ENCODE assay signal across 29 cellular contexts in genomic region chr9:137725598-137725997, GRCh38.
DNase-seq lines count a peak whose midpoint lies in the region; ATAC-seq and TF ChIP-seq lines count a peak whose summit lies in the region.
"Had no signal": no experiment of that assay in that cellular context is flagged by ENCODE, and none has a peak within 500 bp of the region (broad histone marks: within the 10 kb centered on the region; RNA-seq: fewer than 3 reads in every experiment).

No MANE protein-coding gene starts in this region.

- H3K27ac ChIP-seq in CD8-positive, alpha-beta T cell (ENCODE audit: low read depth, low read length) = no peak overlapping the region
- H3K27ac ChIP-seq: ascending aorta, colonic mucosa, left lung, PC-9, psoas muscle, upper lobe of left lung had no signal

- H3K27me3 Mint-ChIP-seq in activated naive CD4-positive, alpha-beta T cell treated with anti-CD3 and anti-CD28 coated beads for 36 hours (ENCODE audit: low read depth) = no peaks in the 10 kb centered on the region
- H3K27me3 Mint-ChIP-seq in T-helper 17 cell (no peaks in the 10 kb centered on the region), immature natural killer cell (ENCODE audit: low read depth in 3 of 3) (peaks cover 35 to 38% (median 38%) of the 10 kb centered on the region in 3 donors)
- H3K27me3 Mint-ChIP-seq in CD8-positive, alpha-beta T cell (ENCODE audit: low read depth) = no peaks in the 10 kb centered on the region
- H3K27me3 Mint-ChIP-seq: activated naive CD8-positive, alpha-beta T cell treated with anti-CD3 and anti-CD28 coated beads, Interleukin-2, amount 10 ng/mL, durations not matched to agents 7 days and 5 days had no signal

- DNase-seq in activated naive CD4-positive, alpha-beta T cell treated with anti-CD3 and anti-CD28 coated beads, Interleukin-2, amount 50 U/mL, for 72 hours (ENCODE audit: low spot score in 2 of 2) = no peak
- no peak for DNase-seq in activated naive CD4-positive, alpha-beta T cell treated with anti-CD3 and anti-CD28 coated beads for 36 hours
- DNase-seq in T-helper 17 cell (no peak), immature natural killer cell (no peak), posterior vena cava (ENCODE audit: low spot score) (no peak)
- DNase-seq in stimulated activated effector memory CD8-positive, alpha-beta T cell treated with anti-CD3 and anti-CD28 coated beads, Interleukin-12 subunit alpha, Interleukin-12 subunit beta, amount 100 ng/mL, for 72 hours (ENCODE audit: low spot score in 2 of 2) = no peak
- DNase-seq in CD8-positive, alpha-beta T cell = no peak
- DNase-seq: ACHN; activated CD4-positive, alpha-beta T cell treated with anti-CD3 and anti-CD28 coated beads for 48 hours; activated naive CD8-positive, alpha-beta T cell treated with anti-CD3 and anti-CD28 coated beads, Interleukin-2, amount 10 ng/mL, durations not matched to agents 7 days and 5 days; activated T-cell treated with anti-CD3 and anti-CD28 coated beads, Interleukin-2, amount 50 U/mL, for 72 hours; BE2C; colonic mucosa; DMS153; effector CD4-positive, alpha-beta T cell; HCEC 1CT; left lung; mesenchymal stem cell; NCI-H2029 treated with DMSO at 0.1 percent for 48 hours; NCI-H524 treated with DMSO at 0.1 percent for 48 hours; NK-92 treated with Interleukin-12 subunit alpha and Interleukin-12 subunit beta, amount 100 ng/mL, for 24 hours; PC-9; psoas muscle; Right ventricle myocardium superior; stimulated activated CD4-positive, alpha-beta T cell treated with anti-CD3 and anti-CD28 coated beads, Interleukin-4, amount 100 ng/mL, for 1 hour; T-helper 9 cell had no signal

- H3K4me1 Mint-ChIP-seq in activated naive CD4-positive, alpha-beta T cell treated with anti-CD3 and anti-CD28 coated beads for 36 hours (ENCODE audit: low read depth) = peaks cover 45% of the 10 kb centered on the region
- H3K4me1 Mint-ChIP-seq in T-helper 17 cell (peaks cover 52% of the 10 kb centered on the region), immature natural killer cell (peaks cover 72 to 78% of the 10 kb centered on the region in 2 donors)
- peaks cover 60% of the 10 kb centered on the region for H3K4me1 Mint-ChIP-seq in stimulated activated effector memory CD8-positive, alpha-beta T cell treated with anti-CD3 and anti-CD28 coated beads, Interleukin-12 subunit alpha, Interleukin-12 subunit beta, amount 100 ng/mL, for 72 hours
- H3K4me1 Mint-ChIP-seq in CD8-positive, alpha-beta T cell (ENCODE audit: low read depth) = peaks cover 54% of the 10 kb centered on the region

- no peaks in the 10 kb centered on the region for H3K9me3 ChIP-seq in T-helper 17 cell (ENCODE audit: control insufficient read depth, low read length, poor library complexity, severe bottlenecking)
- no peaks in the 10 kb centered on the region for H3K9me3 ChIP-seq in CD8-positive, alpha-beta T cell (ENCODE audit: low read length)
- H3K9me3 ChIP-seq: ascending aorta, BE2C, colonic mucosa, left lung, psoas muscle, upper lobe of left lung had no signal

- no peak for TF ChIP-seq CTCF in CD8-positive, alpha-beta T cell (IDR thresholded peaks at IDR 0.05)

- POLR2A ChIA-PET in CD8-positive, alpha-beta T cell (lab: Charles Lee) = no interaction called here

- peaks cover 38 to 67% of the 10 kb centered on the region in 2 donors for H3K36me3 Mint-ChIP-seq in activated naive CD4-positive, alpha-beta T cell treated with anti-CD3 and anti-CD28 coated beads, Interleukin-2, amount 50 U/mL, for 72 hours
- H3K36me3 Mint-ChIP-seq in activated naive CD4-positive, alpha-beta T cell treated with anti-CD3 and anti-CD28 coated beads for 36 hours (ENCODE audit: low read depth) = peaks cover 58% of the 10 kb centered on the region
- H3K36me3 Mint-ChIP-seq in T-helper 17 cell (ENCODE audit: low read depth) (peaks cover 23% of the 10 kb centered on the region), immature natural killer cell (peaks cover 52 to 65% (median 53%) of the 10 kb centered on the region in 3 donors)
- H3K36me3 Mint-ChIP-seq in stimulated activated effector memory CD8-positive, alpha-beta T cell treated with anti-CD3 and anti-CD28 coated beads, Interleukin-12 subunit alpha, Interleukin-12 subunit beta, amount 100 ng/mL, for 72 hours = peaks cover 67% of the 10 kb centered on the region
- peaks cover 71% of the 10 kb centered on the region for H3K36me3 Mint-ChIP-seq in CD8-positive, alpha-beta T cell

- H3K4me3 Mint-ChIP-seq in activated naive CD4-positive, alpha-beta T cell treated with anti-CD3 and anti-CD28 coated beads for 36 hours = no peak overlapping the region
- H3K4me3 Mint-ChIP-seq in T-helper 17 cell (peak overlapping the region; percentile 22), immature natural killer cell (peak overlapping the region in 2 of 5 donors; percentile 25 to 67)
- H3K4me3 Mint-ChIP-seq in stimulated activated effector memory CD8-positive, alpha-beta T cell treated with anti-CD3 and anti-CD28 coated beads, Interleukin-12 subunit alpha, Interleukin-12 subunit beta, amount 100 ng/mL, for 72 hours = no peak overlapping the region
- no peak overlapping the region for H3K4me3 Mint-ChIP-seq in CD8-positive, alpha-beta T cell
- H3K4me3 Mint-ChIP-seq: activated naive CD8-positive, alpha-beta T cell treated with anti-CD3 and anti-CD28 coated beads, Interleukin-2, amount 10 ng/mL, durations not matched to agents 7 days and 5 days; activated T-cell treated with anti-CD3 and anti-CD28 coated beads, Interleukin-2, amount 50 U/mL, for 72 hours had no signal

- H3K4me1 ChIP-seq in CD8-positive, alpha-beta T cell (ENCODE audit: insufficient read depth, low read length) = peaks cover 33% of the 10 kb centered on the region
- H3K4me1 ChIP-seq: BE2C, colonic mucosa had no signal

- CTCF ChIA-PET in activated naive CD4-positive, alpha-beta T cell treated with anti-CD3 and anti-CD28 coated beads for 36 hours (lab: Charles Lee) = no interaction called here
- CTCF ChIA-PET in CD8-positive, alpha-beta T cell (lab: Charles Lee) = interaction anchor here (1.4 kb wide), 1 partner anchor 52 kb away, joined by 4 read pairs; no protein-coding TSS in a partner anchor

- H3K27ac Mint-ChIP-seq in activated naive CD4-positive, alpha-beta T cell treated with anti-CD3 and anti-CD28 coated beads, Interleukin-2, amount 50 U/mL, for 72 hours = peak overlapping the region; percentile 42 to 45
- no peak overlapping the region for H3K27ac Mint-ChIP-seq in activated naive CD4-positive, alpha-beta T cell treated with anti-CD3 and anti-CD28 coated beads for 36 hours
- H3K27ac Mint-ChIP-seq in T-helper 17 cell (peak overlapping the region; percentile 51), immature natural killer cell (peak overlapping the region; percentile 71 to 91 (median 80))
- peak overlapping the region; percentile 93 for H3K27ac Mint-ChIP-seq in stimulated activated effector memory CD8-positive, alpha-beta T cell treated with anti-CD3 and anti-CD28 coated beads, Interleukin-12 subunit alpha, Interleukin-12 subunit beta, amount 100 ng/mL, for 72 hours
- no peak overlapping the region for H3K27ac Mint-ChIP-seq in CD8-positive, alpha-beta T cell
- H3K27ac Mint-ChIP-seq: activated naive CD8-positive, alpha-beta T cell treated with anti-CD3 and anti-CD28 coated beads, Interleukin-2, amount 10 ng/mL, durations not matched to agents 7 days and 5 days had no signal

- no peaks in the 10 kb centered on the region for H3K27me3 ChIP-seq in CD8-positive, alpha-beta T cell (ENCODE audit: insufficient read depth, low read length)
- H3K27me3 ChIP-seq: ascending aorta, BE2C, colonic mucosa, left lung, upper lobe of left lung had no signal

- H3K4me3 ChIP-seq in CD8-positive, alpha-beta T cell (ENCODE audit: low read depth, low read length) = no peak overlapping the region
- H3K4me3 ChIP-seq: ascending aorta, colonic mucosa, left lung, PC-9, psoas muscle, upper lobe of left lung had no signal

- peaks cover 5 to 10% of the 10 kb centered on the region in 2 donors for H3K9me3 Mint-ChIP-seq in activated naive CD4-positive, alpha-beta T cell treated with anti-CD3 and anti-CD28 coated beads, Interleukin-2, amount 50 U/mL, for 72 hours
- H3K9me3 Mint-ChIP-seq in activated naive CD4-positive, alpha-beta T cell treated with anti-CD3 and anti-CD28 coated beads for 36 hours = peaks cover 5% of the 10 kb centered on the region
- peaks cover 19 to 26% (median 21%) of the 10 kb centered on the region in 6 donors for H3K9me3 Mint-ChIP-seq in immature natural killer cell
- peaks cover 8% of the 10 kb centered on the region for H3K9me3 Mint-ChIP-seq in stimulated activated effector memory CD8-positive, alpha-beta T cell treated with anti-CD3 and anti-CD28 coated beads, Interleukin-12 subunit alpha, Interleukin-12 subunit beta, amount 100 ng/mL, for 72 hours
- H3K9me3 Mint-ChIP-seq in CD8-positive, alpha-beta T cell = peaks cover 8% of the 10 kb centered on the region

- no peak for ATAC-seq in activated naive CD4-positive, alpha-beta T cell treated with anti-CD3 and anti-CD28 coated beads, Interleukin-2, amount 50 U/mL, for 72 hours
- ATAC-seq in T-helper 17 cell (no peak), HG03432 (IDR thresholded peaks at IDR 0.05; ENCODE audit: unreplicated experiment) (no peak)
- no peak for ATAC-seq in stimulated activated effector memory CD8-positive, alpha-beta T cell treated with anti-CD3 and anti-CD28 coated beads, Interleukin-12 subunit alpha, Interleukin-12 subunit beta, amount 100 ng/mL, for 72 hours
- ATAC-seq in CD8-positive, alpha-beta T cell = no peak
- ATAC-seq: activated T-cell treated with anti-CD3 and anti-CD28 coated beads, Interleukin-2, amount 50 U/mL, for 72 hours; left lung had no signal

- intact Hi-C loops in activated naive CD4-positive, alpha-beta T cell treated with anti-CD3 and anti-CD28 coated beads for 36 hours (cut with micrococcal nuclease) = no loop called here
- intact Hi-C loops in CD8-positive, alpha-beta T cell (cut with DNase I, micrococcal nuclease) = loop anchor here in 1 of 2 experiments (10.0 kb wide), 1 partner anchor 299 kb away; no protein-coding TSS in a partner anchor
- intact Hi-C loops in posterior vena cava (cut with DNase I) = no loop called here

- peaks cover 17% of the 10 kb centered on the region for H3K36me3 ChIP-seq in CD8-positive, alpha-beta T cell (ENCODE audit: insufficient read depth, low read length)
- H3K36me3 ChIP-seq: colonic mucosa had no signal

Comparison
In these comparisons a context has a peak if more than half of its experiments do, and no peak if none do; other contexts are left out.
1. H3K27ac Mint-ChIP-seq: peak in activated naive CD4-positive, alpha-beta T cell treated with anti-CD3 and anti-CD28 coated beads, Interleukin-2, amount 50 U/mL, for 72 hours (2 of 2), T-helper 17 cell (single experiment), immature natural killer cell (6 of 6) and stimulated activated effector memory CD8-positive, alpha-beta T cell treated with anti-CD3 and anti-CD28 coated beads, Interleukin-12 subunit alpha, Interleukin-12 subunit beta, amount 100 ng/mL, for 72 hours (single experiment); none in activated naive CD4-positive, alpha-beta T cell treated with anti-CD3 and anti-CD28 coated beads for 36 hours (single experiment) and CD8-positive, alpha-beta T cell (single experiment).